ENCODE assay signal across 1 cellular context in the genomic region with DNA sequence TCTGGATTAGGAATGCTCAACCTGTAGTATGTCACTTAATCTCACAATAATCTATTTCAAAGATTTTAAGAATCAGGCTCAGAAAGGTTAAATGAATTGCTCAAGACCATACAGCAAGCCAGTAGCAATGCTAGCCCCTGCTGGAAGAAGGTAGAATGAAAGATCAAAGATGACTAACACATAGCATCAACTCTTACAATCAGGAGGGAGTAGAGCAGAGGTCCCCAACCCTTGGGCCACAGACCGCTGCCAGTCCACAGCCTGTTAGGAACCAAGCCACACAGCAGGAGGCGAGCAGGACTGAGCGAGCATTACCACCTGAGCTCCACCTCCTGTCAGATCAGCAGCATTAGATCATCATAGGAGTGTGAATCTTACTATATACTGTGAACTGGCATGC.
TF ChIP-seq lines count a peak whose summit lies in the region.

No MANE protein-coding gene starts in this region.

TF ChIP-seq in HepG2, 621 proteins besides CTCF, POLR2A, EP300 and RAD21 (continued from another document and continues in another):
- TF ChIP-seq, protein P1, sequence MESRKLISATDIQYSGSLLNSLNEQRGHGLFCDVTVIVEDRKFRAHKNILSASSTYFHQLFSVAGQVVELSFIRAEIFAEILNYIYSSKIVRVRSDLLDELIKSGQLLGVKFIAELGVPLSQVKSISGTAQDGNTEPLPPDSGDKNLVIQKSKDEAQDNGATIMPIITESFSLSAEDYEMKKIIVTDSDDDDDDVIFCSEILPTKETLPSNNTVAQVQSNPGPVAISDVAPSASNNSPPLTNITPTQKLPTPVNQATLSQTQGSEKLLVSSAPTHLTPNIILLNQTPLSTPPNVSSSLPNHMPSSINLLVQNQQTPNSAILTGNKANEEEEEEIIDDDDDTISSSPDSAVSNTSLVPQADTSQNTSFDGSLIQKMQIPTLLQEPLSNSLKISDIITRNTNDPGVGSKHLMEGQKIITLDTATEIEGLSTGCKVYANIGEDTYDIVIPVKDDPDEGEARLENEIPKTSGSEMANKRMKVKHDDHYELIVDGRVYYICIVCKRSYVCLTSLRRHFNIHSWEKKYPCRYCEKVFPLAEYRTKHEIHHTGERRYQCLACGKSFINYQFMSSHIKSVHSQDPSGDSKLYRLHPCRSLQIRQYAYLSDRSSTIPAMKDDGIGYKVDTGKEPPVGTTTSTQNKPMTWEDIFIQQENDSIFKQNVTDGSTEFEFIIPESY (CRISPR knock-in tag; IDR thresholded peaks at IDR 0.05): peak; percentile 96
- TF ChIP-seq, protein P2, sequence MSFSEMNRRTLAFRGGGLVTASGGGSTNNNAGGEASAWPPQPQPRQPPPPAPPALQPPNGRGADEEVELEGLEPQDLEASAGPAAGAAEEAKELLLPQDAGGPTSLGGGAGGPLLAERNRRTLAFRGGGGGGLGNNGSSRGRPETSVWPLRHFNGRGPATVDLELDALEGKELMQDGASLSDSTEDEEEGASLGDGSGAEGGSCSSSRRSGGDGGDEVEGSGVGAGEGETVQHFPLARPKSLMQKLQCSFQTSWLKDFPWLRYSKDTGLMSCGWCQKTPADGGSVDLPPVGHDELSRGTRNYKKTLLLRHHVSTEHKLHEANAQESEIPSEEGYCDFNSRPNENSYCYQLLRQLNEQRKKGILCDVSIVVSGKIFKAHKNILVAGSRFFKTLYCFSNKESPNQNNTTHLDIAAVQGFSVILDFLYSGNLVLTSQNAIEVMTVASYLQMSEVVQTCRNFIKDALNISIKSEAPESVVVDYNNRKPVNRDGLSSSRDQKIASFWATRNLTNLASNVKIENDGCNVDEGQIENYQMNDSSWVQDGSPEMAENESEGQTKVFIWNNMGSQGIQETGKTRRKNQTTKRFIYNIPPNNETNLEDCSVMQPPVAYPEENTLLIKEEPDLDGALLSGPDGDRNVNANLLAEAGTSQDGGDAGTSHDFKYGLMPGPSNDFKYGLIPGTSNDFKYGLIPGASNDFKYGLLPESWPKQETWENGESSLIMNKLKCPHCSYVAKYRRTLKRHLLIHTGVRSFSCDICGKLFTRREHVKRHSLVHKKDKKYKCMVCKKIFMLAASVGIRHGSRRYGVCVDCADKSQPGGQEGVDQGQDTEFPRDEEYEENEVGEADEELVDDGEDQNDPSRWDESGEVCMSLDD (CRISPR knock-in tag; IDR thresholded peaks at IDR 0.05; ENCODE audit: borderline replicate concordance): no peak
- 0 out of 2 replicates have a peak, but pooled peaks have one; percentile 29 for TF ChIP-seq MEF2D (CRISPR knock-in tag; IDR thresholded peaks at IDR 0.05)
- TF ChIP-seq GABPB1 (CRISPR knock-in tag; IDR thresholded peaks at IDR 0.05): no peak
- no peak for TF ChIP-seq NCOA1 (CRISPR knock-in tag; IDR thresholded peaks at IDR 0.05)
- TF ChIP-seq, protein P3, sequence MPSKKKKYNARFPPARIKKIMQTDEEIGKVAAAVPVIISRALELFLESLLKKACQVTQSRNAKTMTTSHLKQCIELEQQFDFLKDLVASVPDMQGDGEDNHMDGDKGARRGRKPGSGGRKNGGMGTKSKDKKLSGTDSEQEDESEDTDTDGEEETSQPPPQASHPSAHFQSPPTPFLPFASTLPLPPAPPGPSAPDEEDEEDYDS (CRISPR knock-in tag; IDR thresholded peaks at IDR 0.05): 0 out of 2 replicates have a peak, but pooled peaks have one; percentile 17
- TF ChIP-seq STAG1 (CRISPR knock-in tag; IDR thresholded peaks at IDR 0.05): peak; percentile 78
- TF ChIP-seq, protein P4, sequence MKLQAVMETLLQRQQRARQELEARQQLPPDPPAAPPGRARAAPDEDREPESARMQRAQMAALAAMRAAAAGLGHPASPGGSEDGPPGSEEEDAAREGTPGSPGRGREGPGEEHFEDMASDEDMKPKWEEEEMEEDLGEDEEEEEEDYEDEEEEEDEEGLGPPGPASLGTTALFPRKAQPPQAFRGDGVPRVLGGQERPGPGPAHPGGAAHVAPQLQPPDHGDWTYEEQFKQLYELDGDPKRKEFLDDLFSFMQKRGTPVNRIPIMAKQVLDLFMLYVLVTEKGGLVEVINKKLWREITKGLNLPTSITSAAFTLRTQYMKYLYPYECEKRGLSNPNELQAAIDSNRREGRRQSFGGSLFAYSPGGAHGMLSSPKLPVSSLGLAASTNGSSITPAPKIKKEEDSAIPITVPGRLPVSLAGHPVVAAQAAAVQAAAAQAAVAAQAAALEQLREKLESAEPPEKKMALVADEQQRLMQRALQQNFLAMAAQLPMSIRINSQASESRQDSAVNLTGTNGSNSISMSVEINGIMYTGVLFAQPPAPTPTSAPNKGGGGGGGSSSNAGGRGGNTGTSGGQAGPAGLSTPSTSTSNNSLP (IDR thresholded peaks at IDR 0.05; ENCODE audit: low read depth, low read length): peak; percentile 74; the same call in 1 of the 2 replicates
- TF ChIP-seq, protein P5, sequence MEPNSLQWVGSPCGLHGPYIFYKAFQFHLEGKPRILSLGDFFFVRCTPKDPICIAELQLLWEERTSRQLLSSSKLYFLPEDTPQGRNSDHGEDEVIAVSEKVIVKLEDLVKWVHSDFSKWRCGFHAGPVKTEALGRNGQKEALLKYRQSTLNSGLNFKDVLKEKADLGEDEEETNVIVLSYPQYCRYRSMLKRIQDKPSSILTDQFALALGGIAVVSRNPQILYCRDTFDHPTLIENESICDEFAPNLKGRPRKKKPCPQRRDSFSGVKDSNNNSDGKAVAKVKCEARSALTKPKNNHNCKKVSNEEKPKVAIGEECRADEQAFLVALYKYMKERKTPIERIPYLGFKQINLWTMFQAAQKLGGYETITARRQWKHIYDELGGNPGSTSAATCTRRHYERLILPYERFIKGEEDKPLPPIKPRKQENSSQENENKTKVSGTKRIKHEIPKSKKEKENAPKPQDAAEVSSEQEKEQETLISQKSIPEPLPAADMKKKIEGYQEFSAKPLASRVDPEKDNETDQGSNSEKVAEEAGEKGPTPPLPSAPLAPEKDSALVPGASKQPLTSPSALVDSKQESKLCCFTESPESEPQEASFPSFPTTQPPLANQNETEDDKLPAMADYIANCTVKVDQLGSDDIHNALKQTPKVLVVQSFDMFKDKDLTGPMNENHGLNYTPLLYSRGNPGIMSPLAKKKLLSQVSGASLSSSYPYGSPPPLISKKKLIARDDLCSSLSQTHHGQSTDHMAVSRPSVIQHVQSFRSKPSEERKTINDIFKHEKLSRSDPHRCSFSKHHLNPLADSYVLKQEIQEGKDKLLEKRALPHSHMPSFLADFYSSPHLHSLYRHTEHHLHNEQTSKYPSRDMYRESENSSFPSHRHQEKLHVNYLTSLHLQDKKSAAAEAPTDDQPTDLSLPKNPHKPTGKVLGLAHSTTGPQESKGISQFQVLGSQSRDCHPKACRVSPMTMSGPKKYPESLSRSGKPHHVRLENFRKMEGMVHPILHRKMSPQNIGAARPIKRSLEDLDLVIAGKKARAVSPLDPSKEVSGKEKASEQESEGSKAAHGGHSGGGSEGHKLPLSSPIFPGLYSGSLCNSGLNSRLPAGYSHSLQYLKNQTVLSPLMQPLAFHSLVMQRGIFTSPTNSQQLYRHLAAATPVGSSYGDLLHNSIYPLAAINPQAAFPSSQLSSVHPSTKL (CRISPR knock-in tag; IDR thresholded peaks at IDR 0.05): peak; percentile 25; the same call in 1 of the 2 replicates
- TF ChIP-seq, protein P6, sequence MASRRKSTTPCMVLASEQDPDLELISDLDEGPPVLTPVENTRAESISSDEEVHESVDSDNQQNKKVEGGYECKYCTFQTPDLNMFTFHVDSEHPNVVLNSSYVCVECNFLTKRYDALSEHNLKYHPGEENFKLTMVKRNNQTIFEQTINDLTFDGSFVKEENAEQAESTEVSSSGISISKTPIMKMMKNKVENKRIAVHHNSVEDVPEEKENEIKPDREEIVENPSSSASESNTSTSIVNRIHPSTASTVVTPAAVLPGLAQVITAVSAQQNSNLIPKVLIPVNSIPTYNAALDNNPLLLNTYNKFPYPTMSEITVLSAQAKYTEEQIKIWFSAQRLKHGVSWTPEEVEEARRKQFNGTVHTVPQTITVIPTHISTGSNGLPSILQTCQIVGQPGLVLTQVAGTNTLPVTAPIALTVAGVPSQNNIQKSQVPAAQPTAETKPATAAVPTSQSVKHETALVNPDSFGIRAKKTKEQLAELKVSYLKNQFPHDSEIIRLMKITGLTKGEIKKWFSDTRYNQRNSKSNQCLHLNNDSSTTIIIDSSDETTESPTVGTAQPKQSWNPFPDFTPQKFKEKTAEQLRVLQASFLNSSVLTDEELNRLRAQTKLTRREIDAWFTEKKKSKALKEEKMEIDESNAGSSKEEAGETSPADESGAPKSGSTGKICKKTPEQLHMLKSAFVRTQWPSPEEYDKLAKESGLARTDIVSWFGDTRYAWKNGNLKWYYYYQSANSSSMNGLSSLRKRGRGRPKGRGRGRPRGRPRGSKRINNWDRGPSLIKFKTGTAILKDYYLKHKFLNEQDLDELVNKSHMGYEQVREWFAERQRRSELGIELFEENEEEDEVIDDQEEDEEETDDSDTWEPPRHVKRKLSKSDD (CRISPR knock-in tag; IDR thresholded peaks at IDR 0.05; ENCODE audit: low read depth): no peak
- TF ChIP-seq NR3C1 (CRISPR knock-in tag; IDR thresholded peaks at IDR 0.05): no peak
- TF ChIP-seq, protein P7, sequence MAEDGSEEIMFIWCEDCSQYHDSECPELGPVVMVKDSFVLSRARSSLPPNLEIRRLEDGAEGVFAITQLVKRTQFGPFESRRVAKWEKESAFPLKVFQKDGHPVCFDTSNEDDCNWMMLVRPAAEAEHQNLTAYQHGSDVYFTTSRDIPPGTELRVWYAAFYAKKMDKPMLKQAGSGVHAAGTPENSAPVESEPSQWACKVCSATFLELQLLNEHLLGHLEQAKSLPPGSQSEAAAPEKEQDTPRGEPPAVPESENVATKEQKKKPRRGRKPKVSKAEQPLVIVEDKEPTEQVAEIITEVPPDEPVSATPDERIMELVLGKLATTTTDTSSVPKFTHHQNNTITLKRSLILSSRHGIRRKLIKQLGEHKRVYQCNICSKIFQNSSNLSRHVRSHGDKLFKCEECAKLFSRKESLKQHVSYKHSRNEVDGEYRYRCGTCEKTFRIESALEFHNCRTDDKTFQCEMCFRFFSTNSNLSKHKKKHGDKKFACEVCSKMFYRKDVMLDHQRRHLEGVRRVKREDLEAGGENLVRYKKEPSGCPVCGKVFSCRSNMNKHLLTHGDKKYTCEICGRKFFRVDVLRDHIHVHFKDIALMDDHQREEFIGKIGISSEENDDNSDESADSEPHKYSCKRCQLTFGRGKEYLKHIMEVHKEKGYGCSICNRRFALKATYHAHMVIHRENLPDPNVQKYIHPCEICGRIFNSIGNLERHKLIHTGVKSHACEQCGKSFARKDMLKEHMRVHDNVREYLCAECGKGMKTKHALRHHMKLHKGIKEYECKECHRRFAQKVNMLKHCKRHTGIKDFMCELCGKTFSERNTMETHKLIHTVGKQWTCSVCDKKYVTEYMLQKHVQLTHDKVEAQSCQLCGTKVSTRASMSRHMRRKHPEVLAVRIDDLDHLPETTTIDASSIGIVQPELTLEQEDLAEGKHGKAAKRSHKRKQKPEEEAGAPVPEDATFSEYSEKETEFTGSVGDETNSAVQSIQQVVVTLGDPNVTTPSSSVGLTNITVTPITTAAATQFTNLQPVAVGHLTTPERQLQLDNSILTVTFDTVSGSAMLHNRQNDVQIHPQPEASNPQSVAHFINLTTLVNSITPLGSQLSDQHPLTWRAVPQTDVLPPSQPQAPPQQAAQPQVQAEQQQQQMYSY (CRISPR knock-in tag; IDR thresholded peaks at IDR 0.05): no peak
- TF ChIP-seq, protein P8, sequence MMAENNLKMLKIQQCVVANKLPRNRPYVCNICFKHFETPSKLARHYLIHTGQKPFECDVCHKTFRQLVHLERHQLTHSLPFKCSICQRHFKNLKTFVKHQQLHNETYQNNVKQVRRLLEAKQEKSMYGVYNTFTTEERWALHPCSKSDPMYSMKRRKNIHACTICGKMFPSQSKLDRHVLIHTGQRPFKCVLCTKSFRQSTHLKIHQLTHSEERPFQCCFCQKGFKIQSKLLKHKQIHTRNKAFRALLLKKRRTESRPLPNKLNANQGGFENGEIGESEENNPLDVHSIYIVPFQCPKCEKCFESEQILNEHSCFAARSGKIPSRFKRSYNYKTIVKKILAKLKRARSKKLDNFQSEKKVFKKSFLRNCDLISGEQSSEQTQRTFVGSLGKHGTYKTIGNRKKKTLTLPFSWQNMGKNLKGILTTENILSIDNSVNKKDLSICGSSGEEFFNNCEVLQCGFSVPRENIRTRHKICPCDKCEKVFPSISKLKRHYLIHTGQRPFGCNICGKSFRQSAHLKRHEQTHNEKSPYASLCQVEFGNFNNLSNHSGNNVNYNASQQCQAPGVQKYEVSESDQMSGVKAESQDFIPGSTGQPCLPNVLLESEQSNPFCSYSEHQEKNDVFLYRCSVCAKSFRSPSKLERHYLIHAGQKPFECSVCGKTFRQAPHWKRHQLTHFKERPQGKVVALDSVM (CRISPR knock-in tag; IDR thresholded peaks at IDR 0.05): no peak
- TF ChIP-seq BCL6 (CRISPR knock-in tag; IDR thresholded peaks at IDR 0.05): peak; percentile 9; the same call in 1 of the 2 replicates
- TF ChIP-seq MED8 (CRISPR knock-in tag; IDR thresholded peaks at IDR 0.05; ENCODE audit: insufficient replicate concordance): no peak
- no peak for TF ChIP-seq FIP1L1 (IDR thresholded peaks at IDR 0.05; ENCODE audit: borderline replicate concordance, insufficient read depth, low read depth, low read length)
- TF ChIP-seq PPARG (CRISPR knock-in tag; conservative IDR thresholded peaks at IDR 0.05): peak; percentile 63; the same call in 1 of the 2 replicates
- TF ChIP-seq, protein P9, sequence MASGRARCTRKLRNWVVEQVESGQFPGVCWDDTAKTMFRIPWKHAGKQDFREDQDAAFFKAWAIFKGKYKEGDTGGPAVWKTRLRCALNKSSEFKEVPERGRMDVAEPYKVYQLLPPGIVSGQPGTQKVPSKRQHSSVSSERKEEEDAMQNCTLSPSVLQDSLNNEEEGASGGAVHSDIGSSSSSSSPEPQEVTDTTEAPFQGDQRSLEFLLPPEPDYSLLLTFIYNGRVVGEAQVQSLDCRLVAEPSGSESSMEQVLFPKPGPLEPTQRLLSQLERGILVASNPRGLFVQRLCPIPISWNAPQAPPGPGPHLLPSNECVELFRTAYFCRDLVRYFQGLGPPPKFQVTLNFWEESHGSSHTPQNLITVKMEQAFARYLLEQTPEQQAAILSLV (CRISPR knock-in tag; IDR thresholded peaks at IDR 0.05; ENCODE audit: borderline replicate concordance): no peak
- TF ChIP-seq, protein P10, sequence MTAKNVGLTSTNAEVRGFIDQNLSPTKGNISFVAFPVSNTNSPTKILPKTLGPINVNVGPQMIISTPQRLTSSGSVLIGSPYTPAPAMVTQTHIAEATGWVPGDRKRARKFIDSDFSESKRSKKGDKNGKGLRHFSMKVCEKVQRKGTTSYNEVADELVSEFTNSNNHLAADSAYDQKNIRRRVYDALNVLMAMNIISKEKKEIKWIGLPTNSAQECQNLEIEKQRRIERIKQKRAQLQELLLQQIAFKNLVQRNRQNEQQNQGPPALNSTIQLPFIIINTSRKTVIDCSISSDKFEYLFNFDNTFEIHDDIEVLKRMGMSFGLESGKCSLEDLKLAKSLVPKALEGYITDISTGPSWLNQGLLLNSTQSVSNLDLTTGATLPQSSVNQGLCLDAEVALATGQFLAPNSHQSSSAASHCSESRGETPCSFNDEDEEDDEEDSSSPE (CRISPR knock-in tag; IDR thresholded peaks at IDR 0.05): no peak
- peak; percentile 98 for TF ChIP-seq ZKSCAN5 (CRISPR knock-in tag; IDR thresholded peaks at IDR 0.05)
- TF ChIP-seq LCORL (IDR thresholded peaks at IDR 0.05): no peak
- TF ChIP-seq LCORL (CRISPR knock-in tag; IDR thresholded peaks at IDR 0.05): 0 out of 2 replicates have a peak, but pooled peaks have one; percentile 16
